In the genomic region with DNA sequence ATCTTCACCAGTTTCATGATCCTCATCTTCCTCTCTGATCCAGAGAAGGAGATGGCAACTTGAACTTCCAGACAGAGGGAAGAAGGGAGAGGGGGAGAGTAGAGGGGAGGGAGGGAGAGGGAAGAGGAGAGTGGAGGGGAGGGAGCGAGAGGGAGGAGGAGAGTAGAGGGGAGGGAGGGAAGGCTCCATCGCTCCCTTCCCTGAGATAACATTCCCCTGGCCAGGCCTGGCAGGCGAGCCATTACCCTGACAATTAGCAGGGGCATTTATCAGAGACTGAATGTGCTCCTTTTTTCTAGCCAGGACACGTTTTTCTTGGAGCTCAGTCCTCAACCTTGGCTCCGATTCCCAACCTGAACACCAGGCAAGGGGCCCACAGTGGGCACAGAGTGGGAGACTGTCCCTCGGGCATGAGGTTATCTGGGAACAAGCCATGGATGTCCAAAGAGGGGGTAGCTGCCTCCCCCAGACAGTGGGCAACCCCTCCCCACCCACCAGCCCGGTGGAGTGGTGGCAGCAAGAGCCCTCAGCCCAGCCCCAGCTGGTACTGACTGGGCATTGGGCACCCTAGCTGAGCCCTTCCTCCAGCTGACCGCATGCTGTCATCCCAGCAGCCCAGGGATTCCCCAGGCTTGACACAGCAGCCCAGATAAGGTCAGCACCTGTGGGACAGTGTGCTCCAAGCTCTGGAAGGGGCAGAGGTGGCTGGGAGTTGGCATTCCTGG, we compare ENCODE assay signal across 10 cellular contexts.
A peak's percentile ranks its signal among the peaks of the same experiment; 100 is the strongest.
DNase-seq lines count a peak whose midpoint lies in the region; ATAC-seq, FAIRE-seq and TF ChIP-seq lines count a peak whose summit lies in the region.
"Had no signal": no experiment of that assay in that cellular context is flagged by ENCODE, and none has a peak within 500 bp of the region (broad histone marks: within the 10 kb centered on the region; RNA-seq: fewer than 3 reads in every experiment).

No MANE protein-coding gene starts in this region.

- H3F3A ChIP-seq in GM23248 (ENCODE audit: insufficient read depth): peaks cover 56% of the 10 kb centered on the region

- WGBS in GM23248 (ENCODE audit: low coverage in 1 of 2, low lambda C conversion rate in 2 of 2, missing lambda C conversion rate in 2 of 2), 2 experiments: 60 to 74% methylated on average over 4 to 7 of the region's 8 CpGs

- peaks cover 100% of the 10 kb centered on the region for H3K79me2 ChIP-seq in GM23248 (ENCODE audit: insufficient read depth)

- peaks cover 6% of the 10 kb centered on the region; the same call in 1 of the 2 replicates for H3K36me3 ChIP-seq in GM23248 (ENCODE audit: low read depth)
- H3K36me3 ChIP-seq in kidney (ENCODE audit: control insufficient read depth in 1 of 2, insufficient read depth in 2 of 2, low read length in 2 of 2): peaks cover 3 to 41% of the 10 kb centered on the region in 2 donors
- H3K36me3 ChIP-seq in gastrocnemius medialis: no peaks in the 10 kb centered on the region

- TF ChIP-seq POLR2A in gastrocnemius medialis (IDR thresholded peaks at IDR 0.05): peak; percentile 77 to 84

- H3K9me3 ChIP-seq in GM23248 (ENCODE audit: low read depth): no peaks in the 10 kb centered on the region
- H3K9me3 ChIP-seq in kidney (ENCODE audit: control insufficient read depth in 1 of 2, low read length in 2 of 2): no peaks in the 10 kb centered on the region
- H3K9me3 ChIP-seq in gastrocnemius medialis: no peaks in the 10 kb centered on the region

- H3K4me3 ChIP-seq in GM23248: no peak overlapping the region
- H3K4me3 ChIP-seq in cardiac fibroblast (replicated peaks in 1 of 2; ENCODE audit: low read depth in 2 of 2, low read length in 2 of 2): no peak overlapping the region
- H3K4me3 ChIP-seq in kidney (ENCODE audit: low read length in 2 of 2): peak overlapping the region in 1 of 2 donors; percentile 7
- peak overlapping the region in 2 of 4 donors; percentile 0 to 14 for H3K4me3 ChIP-seq in gastrocnemius medialis

- ATAC-seq in gastrocnemius medialis: peak; percentile 80 to 84
- ATAC-seq in GM19035 (IDR thresholded peaks at IDR 0.05; ENCODE audit: unreplicated experiment): no peak
- no peak for ATAC-seq in HG03045 (IDR thresholded peaks at IDR 0.05; ENCODE audit: unreplicated experiment)
- ATAC-seq: activated naive CD4-positive, alpha-beta T cell treated with anti-CD3 and anti-CD28 coated beads, Interleukin-2, amount 50 U/mL, for 72 hours had no signal

- intact Hi-C loops in kidney (cut with DNase I) (no loop called here), gastrocnemius medialis (cut with DNase I; ENCODE audit: low total_unique reads) (no loop called here)

- no peak overlapping the region for H2AFZ ChIP-seq in GM23248

- H3K27ac ChIP-seq in GM23248: peak overlapping the region; percentile 71
- H3K27ac ChIP-seq in kidney (ENCODE audit: low read depth in 2 of 2, low read length in 2 of 2): peak overlapping the region; percentile 89 to 95
- peak overlapping the region; percentile 87 to 94 (median 92) for H3K27ac ChIP-seq in gastrocnemius medialis

- no peak overlapping the region; the same call in 1 of the 2 replicates for H3K9ac ChIP-seq in GM23248
- peak overlapping the region in 1 of 2 donors; percentile 76 for H3K9ac ChIP-seq in kidney (ENCODE audit: low read length in 2 of 2)

- H3K4me1 ChIP-seq in GM23248 (ENCODE audit: insufficient read depth): peaks cover 51% of the 10 kb centered on the region
- peaks cover 84 to 92% of the 10 kb centered on the region in 2 donors for H3K4me1 ChIP-seq in kidney (ENCODE audit: control insufficient read depth in 1 of 2, insufficient read depth in 1 of 2, low read depth in 1 of 2, low read length in 2 of 2)
- peaks cover 74 to 98% of the 10 kb centered on the region in 2 donors for H3K4me1 ChIP-seq in gastrocnemius medialis

- peak overlapping the region; percentile 18 for H3K4me2 ChIP-seq in GM23248 (ENCODE audit: unreplicated experiment)

- H3K27me3 ChIP-seq in GM23248 (replicated peaks; ENCODE audit: insufficient read depth) (no peaks in the 10 kb centered on the region), gastrocnemius medialis (no peaks in the 10 kb centered on the region)

- H4K20me1 ChIP-seq in GM23248 (ENCODE audit: insufficient read depth): no peaks in the 10 kb centered on the region

- no peaks in the 10 kb centered on the region for H3K9me2 ChIP-seq in GM23248 (ENCODE audit: insufficient read depth)

- DNase-seq in GM23248 (peak; percentile 69), cardiac fibroblast (ENCODE audit: low read depth in 2 of 2) (peak; percentile 49 to 59), kidney (peak; percentile 73), gastrocnemius medialis (peak; percentile 87 to 88), NCI-H2107 treated with DMSO at 0.1 percent for 48 hours (lab: John Stamatoyannopoulos, UW; ENCODE audit: unreplicated experiment) (no peak)
- DNase-seq in activated CD4-positive, alpha-beta T cell treated with anti-CD3 and anti-CD28 coated beads for 48 hours: no peak
- DNase-seq: MV-4-11 had no signal

- in situ Hi-C loops in GM23248 (cut with MboI) (no loop called here), gastrocnemius medialis (cut with MboI; ENCODE audit: low sequenced_read_pairs in 4 of 4) (no loop called here)

- TF ChIP-seq CTCF in cardiac fibroblast (IDR thresholded peaks at IDR 0.05; ENCODE audit: low read depth, low read length): no peak
- TF ChIP-seq CTCF in kidney (IDR thresholded peaks at IDR 0.05; ENCODE audit: borderline replicate concordance, extremely low read depth, insufficient read depth): no peak
- no peak for TF ChIP-seq CTCF in gastrocnemius medialis (IDR thresholded peaks at IDR 0.05 in 4 of 5, conservative IDR thresholded peaks at IDR 0.05 in 1 of 5)

- no peak for FAIRE-seq in kidney (lab: Jason Lieb, UNC)

Comparison
In these comparisons a context has a peak if more than half of its experiments do, and no peak if none do; other contexts are left out.
1. DNase-seq: peak in GM23248 (single experiment), cardiac fibroblast (2 of 2), kidney (single experiment) and gastrocnemius medialis (2 of 2); none in NCI-H2107 treated with DMSO at 0.1 percent for 48 hours (single experiment) and activated CD4-positive, alpha-beta T cell treated with anti-CD3 and anti-CD28 coated beads for 48 hours (single experiment).
2. ATAC-seq: peak in gastrocnemius medialis (2 of 2); none in GM19035 (single experiment) and HG03045 (single experiment).
3. Peak in every context shown above with its lines, with median percentiles within 50 percentile points of each other: H3K27ac ChIP-seq.